Comparison of ENCODE assay signal across 1 cellular context in the genomic region with DNA sequence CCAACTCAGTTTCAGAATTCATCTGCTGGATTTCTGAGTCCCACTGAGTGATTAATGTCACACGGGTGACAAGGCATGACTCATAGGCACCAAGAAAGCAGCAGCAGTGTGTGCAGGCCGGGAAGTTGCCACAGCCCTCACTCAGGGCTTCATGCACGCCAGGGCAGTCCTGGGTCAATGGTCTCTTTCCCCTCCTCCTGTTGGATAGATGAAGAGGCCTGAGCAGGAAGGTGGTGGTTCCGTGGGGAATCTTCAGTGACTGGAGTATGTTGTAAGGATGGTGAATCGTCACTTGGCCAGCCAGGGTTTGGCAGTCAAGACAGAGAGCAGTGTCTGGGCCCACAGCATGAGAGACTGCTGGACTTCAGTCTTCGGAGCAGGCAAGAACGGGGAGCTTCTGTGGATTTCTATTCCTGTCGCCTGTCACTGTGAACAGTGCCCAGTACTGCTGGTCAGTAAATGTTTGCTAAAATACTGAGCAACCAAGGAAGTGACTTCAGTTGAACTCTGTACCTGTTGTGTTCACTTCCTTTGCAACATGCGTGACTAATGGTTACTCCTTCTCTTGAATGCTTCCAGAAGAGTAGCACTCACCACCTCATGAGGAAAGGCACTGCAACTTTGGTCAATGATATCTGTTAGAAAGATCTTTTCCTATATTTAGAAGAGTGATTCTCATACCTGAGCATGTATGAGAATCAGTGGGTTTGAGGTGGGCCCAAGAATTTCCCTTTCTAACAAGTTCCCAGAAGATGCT.
TF ChIP-seq lines count a peak whose summit lies in the region.

No MANE protein-coding gene starts in this region.

TF ChIP-seq in HepG2, 621 proteins besides CTCF, POLR2A, EP300 and RAD21 (continued from another document and continues in another):
- TF ChIP-seq, protein P1, sequence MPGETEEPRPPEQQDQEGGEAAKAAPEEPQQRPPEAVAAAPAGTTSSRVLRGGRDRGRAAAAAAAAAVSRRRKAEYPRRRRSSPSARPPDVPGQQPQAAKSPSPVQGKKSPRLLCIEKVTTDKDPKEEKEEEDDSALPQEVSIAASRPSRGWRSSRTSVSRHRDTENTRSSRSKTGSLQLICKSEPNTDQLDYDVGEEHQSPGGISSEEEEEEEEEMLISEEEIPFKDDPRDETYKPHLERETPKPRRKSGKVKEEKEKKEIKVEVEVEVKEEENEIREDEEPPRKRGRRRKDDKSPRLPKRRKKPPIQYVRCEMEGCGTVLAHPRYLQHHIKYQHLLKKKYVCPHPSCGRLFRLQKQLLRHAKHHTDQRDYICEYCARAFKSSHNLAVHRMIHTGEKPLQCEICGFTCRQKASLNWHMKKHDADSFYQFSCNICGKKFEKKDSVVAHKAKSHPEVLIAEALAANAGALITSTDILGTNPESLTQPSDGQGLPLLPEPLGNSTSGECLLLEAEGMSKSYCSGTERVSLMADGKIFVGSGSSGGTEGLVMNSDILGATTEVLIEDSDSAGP (CRISPR knock-in tag; IDR thresholded peaks at IDR 0.05; ENCODE audit: borderline replicate concordance): no peak
- TF ChIP-seq ZNF652 (CRISPR knock-in tag; IDR thresholded peaks at IDR 0.05; ENCODE audit: borderline replicate concordance, low read depth) (no peak), HNF4G (IDR thresholded peaks at IDR 0.05; ENCODE audit: borderline replicate concordance, low read depth, low read length) (peak; percentile 75), HNF4G (CRISPR knock-in tag; IDR thresholded peaks at IDR 0.05; ENCODE audit: borderline replicate concordance, low read depth) (no peak), ZNF260 (CRISPR knock-in tag; IDR thresholded peaks at IDR 0.05; ENCODE audit: borderline replicate concordance, low read depth) (no peak), HDAC6 (IDR thresholded peaks at IDR 0.05; ENCODE audit: low read depth, low read length) (no peak), MEIS1 (CRISPR knock-in tag; IDR thresholded peaks at IDR 0.05; ENCODE audit: borderline replicate concordance) (0 out of 2 replicates have a peak, but pooled peaks have one; percentile 15), ZNF33B (CRISPR knock-in tag; IDR thresholded peaks at IDR 0.05) (no peak), ZNF569 (CRISPR knock-in tag; IDR thresholded peaks at IDR 0.05; ENCODE audit: borderline replicate concordance) (no peak), ZNF572 (CRISPR knock-in tag; IDR thresholded peaks at IDR 0.05) (0 out of 2 replicates have a peak, but pooled peaks have one; percentile 45), ZNF550 (CRISPR knock-in tag; IDR thresholded peaks at IDR 0.05; ENCODE audit: borderline replicate concordance) (no peak), ZNF432 (CRISPR knock-in tag; IDR thresholded peaks at IDR 0.05; ENCODE audit: borderline replicate concordance) (no peak), ZNF251 (CRISPR knock-in tag; IDR thresholded peaks at IDR 0.05) (no peak), FIP1L1 (IDR thresholded peaks at IDR 0.05; ENCODE audit: borderline replicate concordance, insufficient read depth, low read depth, low read length) (no peak), ELF3 (CRISPR knock-in tag; IDR thresholded peaks at IDR 0.05) (peak; percentile 93), ONECUT2 (CRISPR knock-in tag; IDR thresholded peaks at IDR 0.05) (no peak), ZC3H4 (CRISPR knock-in tag; IDR thresholded peaks at IDR 0.05; ENCODE audit: borderline replicate concordance) (no peak), ZSCAN20 (CRISPR knock-in tag; IDR thresholded peaks at IDR 0.05; ENCODE audit: borderline replicate concordance) (no peak), XBP1 (CRISPR knock-in tag; IDR thresholded peaks at IDR 0.05) (no peak), ATF1 (CRISPR knock-in tag; IDR thresholded peaks at IDR 0.05) (peak; percentile 74), IRF2 (CRISPR knock-in tag; IDR thresholded peaks at IDR 0.05) (peak; percentile 58), ZNF777 (CRISPR knock-in tag; IDR thresholded peaks at IDR 0.05) (no peak), RFXANK (CRISPR knock-in tag; IDR thresholded peaks at IDR 0.05) (no peak), ZNF382 (CRISPR knock-in tag; IDR thresholded peaks at IDR 0.05; ENCODE audit: borderline replicate concordance) (no peak), CREB1 (IDR thresholded peaks at IDR 0.05) (peak; percentile 69), CREB1 (CRISPR knock-in tag; IDR thresholded peaks at IDR 0.05) (no peak; the same call in 1 of the 2 replicates), ZNF878 (CRISPR knock-in tag; IDR thresholded peaks at IDR 0.05) (peak; percentile 67; the same call in 1 of the 2 replicates), TAF1 (CRISPR knock-in tag; IDR thresholded peaks at IDR 0.05) (peak; percentile 59), HNRNPK (IDR thresholded peaks at IDR 0.05; ENCODE audit: low read depth, low read length, poor library complexity, severe bottlenecking) (no peak), SRF (IDR thresholded peaks at IDR 0.05; ENCODE audit: low read depth, low read length) (no peak), ZNF441 (CRISPR knock-in tag; IDR thresholded peaks at IDR 0.05; ENCODE audit: borderline replicate concordance) (peak; percentile 74; the same call in 1 of the 2 replicates), KMT2A (CRISPR knock-in tag; IDR thresholded peaks at IDR 0.05) (no peak), HDAC1 (CRISPR knock-in tag; IDR thresholded peaks at IDR 0.05) (no peak; the same call in 1 of the 2 replicates), IKZF4 (CRISPR knock-in tag; IDR thresholded peaks at IDR 0.05; ENCODE audit: borderline replicate concordance, low read depth, not compliant biosample characterization) (peak; percentile 41), ZSCAN22 (CRISPR knock-in tag; IDR thresholded peaks at IDR 0.05) (no peak), MBNL3 (CRISPR knock-in tag; conservative IDR thresholded peaks at IDR 0.05) (no peak), KDM1A (CRISPR knock-in tag; IDR thresholded peaks at IDR 0.05) (peak; percentile 42; the same call in 1 of the 2 replicates)
- TF ChIP-seq, protein P2, sequence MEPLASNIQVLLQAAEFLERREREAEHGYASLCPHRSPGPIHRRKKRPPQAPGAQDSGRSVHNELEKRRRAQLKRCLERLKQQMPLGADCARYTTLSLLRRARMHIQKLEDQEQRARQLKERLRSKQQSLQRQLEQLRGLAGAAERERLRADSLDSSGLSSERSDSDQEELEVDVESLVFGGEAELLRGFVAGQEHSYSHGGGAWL (CRISPR knock-in tag; IDR thresholded peaks at IDR 0.05): no peak; the same call in 1 of the 2 replicates
- TF ChIP-seq, protein P3, sequence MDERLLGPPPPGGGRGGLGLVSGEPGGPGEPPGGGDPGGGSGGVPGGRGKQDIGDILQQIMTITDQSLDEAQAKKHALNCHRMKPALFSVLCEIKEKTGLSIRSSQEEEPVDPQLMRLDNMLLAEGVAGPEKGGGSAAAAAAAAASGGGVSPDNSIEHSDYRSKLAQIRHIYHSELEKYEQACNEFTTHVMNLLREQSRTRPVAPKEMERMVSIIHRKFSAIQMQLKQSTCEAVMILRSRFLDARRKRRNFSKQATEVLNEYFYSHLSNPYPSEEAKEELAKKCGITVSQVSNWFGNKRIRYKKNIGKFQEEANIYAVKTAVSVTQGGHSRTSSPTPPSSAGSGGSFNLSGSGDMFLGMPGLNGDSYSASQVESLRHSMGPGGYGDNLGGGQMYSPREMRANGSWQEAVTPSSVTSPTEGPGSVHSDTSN (CRISPR knock-in tag; IDR thresholded peaks at IDR 0.05): peak; percentile 41; the same call in 1 of the 2 replicates
- TF ChIP-seq, protein P4, sequence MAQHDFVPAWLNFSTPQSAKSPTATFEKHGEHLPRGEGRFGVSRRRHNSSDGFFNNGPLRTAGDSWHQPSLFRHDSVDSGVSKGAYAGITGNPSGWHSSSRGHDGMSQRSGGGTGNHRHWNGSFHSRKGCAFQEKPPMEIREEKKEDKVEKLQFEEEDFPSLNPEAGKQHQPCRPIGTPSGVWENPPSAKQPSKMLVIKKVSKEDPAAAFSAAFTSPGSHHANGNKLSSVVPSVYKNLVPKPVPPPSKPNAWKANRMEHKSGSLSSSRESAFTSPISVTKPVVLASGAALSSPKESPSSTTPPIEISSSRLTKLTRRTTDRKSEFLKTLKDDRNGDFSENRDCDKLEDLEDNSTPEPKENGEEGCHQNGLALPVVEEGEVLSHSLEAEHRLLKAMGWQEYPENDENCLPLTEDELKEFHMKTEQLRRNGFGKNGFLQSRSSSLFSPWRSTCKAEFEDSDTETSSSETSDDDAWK (CRISPR knock-in tag; IDR thresholded peaks at IDR 0.05): no peak
- TF ChIP-seq, protein P5, sequence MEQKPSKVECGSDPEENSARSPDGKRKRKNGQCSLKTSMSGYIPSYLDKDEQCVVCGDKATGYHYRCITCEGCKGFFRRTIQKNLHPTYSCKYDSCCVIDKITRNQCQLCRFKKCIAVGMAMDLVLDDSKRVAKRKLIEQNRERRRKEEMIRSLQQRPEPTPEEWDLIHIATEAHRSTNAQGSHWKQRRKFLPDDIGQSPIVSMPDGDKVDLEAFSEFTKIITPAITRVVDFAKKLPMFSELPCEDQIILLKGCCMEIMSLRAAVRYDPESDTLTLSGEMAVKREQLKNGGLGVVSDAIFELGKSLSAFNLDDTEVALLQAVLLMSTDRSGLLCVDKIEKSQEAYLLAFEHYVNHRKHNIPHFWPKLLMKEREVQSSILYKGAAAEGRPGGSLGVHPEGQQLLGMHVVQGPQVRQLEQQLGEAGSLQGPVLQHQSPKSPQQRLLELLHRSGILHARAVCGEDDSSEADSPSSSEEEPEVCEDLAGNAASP (CRISPR knock-in tag; IDR thresholded peaks at IDR 0.05; ENCODE audit: borderline replicate concordance): peak; percentile 65; the same call in 1 of the 2 replicates
- TF ChIP-seq, protein P6, sequence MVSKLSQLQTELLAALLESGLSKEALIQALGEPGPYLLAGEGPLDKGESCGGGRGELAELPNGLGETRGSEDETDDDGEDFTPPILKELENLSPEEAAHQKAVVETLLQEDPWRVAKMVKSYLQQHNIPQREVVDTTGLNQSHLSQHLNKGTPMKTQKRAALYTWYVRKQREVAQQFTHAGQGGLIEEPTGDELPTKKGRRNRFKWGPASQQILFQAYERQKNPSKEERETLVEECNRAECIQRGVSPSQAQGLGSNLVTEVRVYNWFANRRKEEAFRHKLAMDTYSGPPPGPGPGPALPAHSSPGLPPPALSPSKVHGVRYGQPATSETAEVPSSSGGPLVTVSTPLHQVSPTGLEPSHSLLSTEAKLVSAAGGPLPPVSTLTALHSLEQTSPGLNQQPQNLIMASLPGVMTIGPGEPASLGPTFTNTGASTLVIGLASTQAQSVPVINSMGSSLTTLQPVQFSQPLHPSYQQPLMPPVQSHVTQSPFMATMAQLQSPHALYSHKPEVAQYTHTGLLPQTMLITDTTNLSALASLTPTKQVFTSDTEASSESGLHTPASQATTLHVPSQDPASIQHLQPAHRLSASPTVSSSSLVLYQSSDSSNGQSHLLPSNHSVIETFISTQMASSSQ (IDR thresholded peaks at IDR 0.05; ENCODE audit: low read depth): peak; percentile 65
- TF ChIP-seq, protein P6 (CRISPR knock-in tag; IDR thresholded peaks at IDR 0.05; ENCODE audit: borderline replicate concordance): 0 out of 2 replicates have a peak, but pooled peaks have one; percentile 29
- TF ChIP-seq, protein P7, sequence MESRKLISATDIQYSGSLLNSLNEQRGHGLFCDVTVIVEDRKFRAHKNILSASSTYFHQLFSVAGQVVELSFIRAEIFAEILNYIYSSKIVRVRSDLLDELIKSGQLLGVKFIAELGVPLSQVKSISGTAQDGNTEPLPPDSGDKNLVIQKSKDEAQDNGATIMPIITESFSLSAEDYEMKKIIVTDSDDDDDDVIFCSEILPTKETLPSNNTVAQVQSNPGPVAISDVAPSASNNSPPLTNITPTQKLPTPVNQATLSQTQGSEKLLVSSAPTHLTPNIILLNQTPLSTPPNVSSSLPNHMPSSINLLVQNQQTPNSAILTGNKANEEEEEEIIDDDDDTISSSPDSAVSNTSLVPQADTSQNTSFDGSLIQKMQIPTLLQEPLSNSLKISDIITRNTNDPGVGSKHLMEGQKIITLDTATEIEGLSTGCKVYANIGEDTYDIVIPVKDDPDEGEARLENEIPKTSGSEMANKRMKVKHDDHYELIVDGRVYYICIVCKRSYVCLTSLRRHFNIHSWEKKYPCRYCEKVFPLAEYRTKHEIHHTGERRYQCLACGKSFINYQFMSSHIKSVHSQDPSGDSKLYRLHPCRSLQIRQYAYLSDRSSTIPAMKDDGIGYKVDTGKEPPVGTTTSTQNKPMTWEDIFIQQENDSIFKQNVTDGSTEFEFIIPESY (CRISPR knock-in tag; IDR thresholded peaks at IDR 0.05): peak; percentile 6; the same call in 1 of the 2 replicates
- TF ChIP-seq, protein P8, sequence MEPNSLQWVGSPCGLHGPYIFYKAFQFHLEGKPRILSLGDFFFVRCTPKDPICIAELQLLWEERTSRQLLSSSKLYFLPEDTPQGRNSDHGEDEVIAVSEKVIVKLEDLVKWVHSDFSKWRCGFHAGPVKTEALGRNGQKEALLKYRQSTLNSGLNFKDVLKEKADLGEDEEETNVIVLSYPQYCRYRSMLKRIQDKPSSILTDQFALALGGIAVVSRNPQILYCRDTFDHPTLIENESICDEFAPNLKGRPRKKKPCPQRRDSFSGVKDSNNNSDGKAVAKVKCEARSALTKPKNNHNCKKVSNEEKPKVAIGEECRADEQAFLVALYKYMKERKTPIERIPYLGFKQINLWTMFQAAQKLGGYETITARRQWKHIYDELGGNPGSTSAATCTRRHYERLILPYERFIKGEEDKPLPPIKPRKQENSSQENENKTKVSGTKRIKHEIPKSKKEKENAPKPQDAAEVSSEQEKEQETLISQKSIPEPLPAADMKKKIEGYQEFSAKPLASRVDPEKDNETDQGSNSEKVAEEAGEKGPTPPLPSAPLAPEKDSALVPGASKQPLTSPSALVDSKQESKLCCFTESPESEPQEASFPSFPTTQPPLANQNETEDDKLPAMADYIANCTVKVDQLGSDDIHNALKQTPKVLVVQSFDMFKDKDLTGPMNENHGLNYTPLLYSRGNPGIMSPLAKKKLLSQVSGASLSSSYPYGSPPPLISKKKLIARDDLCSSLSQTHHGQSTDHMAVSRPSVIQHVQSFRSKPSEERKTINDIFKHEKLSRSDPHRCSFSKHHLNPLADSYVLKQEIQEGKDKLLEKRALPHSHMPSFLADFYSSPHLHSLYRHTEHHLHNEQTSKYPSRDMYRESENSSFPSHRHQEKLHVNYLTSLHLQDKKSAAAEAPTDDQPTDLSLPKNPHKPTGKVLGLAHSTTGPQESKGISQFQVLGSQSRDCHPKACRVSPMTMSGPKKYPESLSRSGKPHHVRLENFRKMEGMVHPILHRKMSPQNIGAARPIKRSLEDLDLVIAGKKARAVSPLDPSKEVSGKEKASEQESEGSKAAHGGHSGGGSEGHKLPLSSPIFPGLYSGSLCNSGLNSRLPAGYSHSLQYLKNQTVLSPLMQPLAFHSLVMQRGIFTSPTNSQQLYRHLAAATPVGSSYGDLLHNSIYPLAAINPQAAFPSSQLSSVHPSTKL (CRISPR knock-in tag; IDR thresholded peaks at IDR 0.05): peak; percentile 75
